Comparison of ENCODE assay signal across 10 cellular contexts in genomic region chr12:1630827-1631591, GRCh38. TPM values are rescaled to one million over a fixed set of nuclear protein-coding genes. Genes with fewer than 3 reads are reported as not detected.
A peak's percentile ranks its signal among the peaks of the same experiment; 100 is the strongest.
DNase-seq lines count a peak whose midpoint lies in the region; ATAC-seq and TF ChIP-seq lines count a peak whose summit lies in the region.
"Had no signal": no experiment of that assay in that cellular context is flagged by ENCODE, and none has a peak within 500 bp of the region (broad histone marks: within the 10 kb centered on the region; RNA-seq: fewer than 3 reads in every experiment).

No MANE protein-coding gene starts in this region.

- H3K4me3 ChIP-seq in CD4-positive, alpha-beta memory T cell (ENCODE audit: low read length in 2 of 2): no peak overlapping the region
- H3K4me3 ChIP-seq in endodermal cell (ENCODE audit: low read length): peak overlapping the region; percentile 75
- peak overlapping the region in 1 of 2 donors; percentile 52 for H3K4me3 ChIP-seq in neuronal stem cell (ENCODE audit: low read length in 2 of 2)

- H3K27ac ChIP-seq in CD4-positive, alpha-beta memory T cell (ENCODE audit: low read depth, low read length): no peak overlapping the region
- H3K27ac ChIP-seq in endodermal cell (ENCODE audit: low read depth, low read length) (no peak overlapping the region), neuronal stem cell (replicated peaks; ENCODE audit: low read length) (no peak overlapping the region)

- no peak overlapping the region for H3K27ac Mint-ChIP-seq in CD4-positive, alpha-beta memory T cell
- no peak overlapping the region for H3K27ac Mint-ChIP-seq in endodermal cell

- peak; percentile 68 for TF ChIP-seq CTCF in endodermal cell (conservative IDR thresholded peaks at IDR 0.05)

- no peak overlapping the region for H4K8ac ChIP-seq in neuronal stem cell (ENCODE audit: low read depth, low read length)

- POLR2A ChIA-PET in CD4-positive, alpha-beta memory T cell (lab: Charles Lee; ENCODE audit: partially characterized antibody): no interaction called here

- H3K36me3 Mint-ChIP-seq in CD4-positive, alpha-beta memory T cell: no peaks in the 10 kb centered on the region
- H3K36me3 Mint-ChIP-seq in endodermal cell (ENCODE audit: low read depth): no peaks in the 10 kb centered on the region

- peak overlapping the region; percentile 40 for H3K18ac ChIP-seq in neuronal stem cell (ENCODE audit: low read length)

- H3K36me3 ChIP-seq in CD4-positive, alpha-beta memory T cell (ENCODE audit: insufficient read depth, low read length): no peaks in the 10 kb centered on the region
- no peaks in the 10 kb centered on the region for H3K36me3 ChIP-seq in endodermal cell (ENCODE audit: control insufficient read depth, insufficient read depth, low read length)
- peaks cover 0 to 33% of the 10 kb centered on the region in 2 donors for H3K36me3 ChIP-seq in neuronal stem cell (replicated peaks in 1 of 2; ENCODE audit: control insufficient read depth in 2 of 2, insufficient read depth in 2 of 2, low read length in 2 of 2)
- H3K36me3 ChIP-seq: ovary had no signal

- ATAC-seq in HG02970 (IDR thresholded peaks at IDR 0.05; ENCODE audit: low FRiP score, unreplicated experiment) (no peak), HG02798 (IDR thresholded peaks at IDR 0.05; ENCODE audit: poor library complexity, unreplicated experiment) (no peak), GM19351 (IDR thresholded peaks at IDR 0.05; ENCODE audit: unreplicated experiment) (no peak)

- H3K23ac ChIP-seq in neuronal stem cell (ENCODE audit: low read depth, low read length, poor library complexity): no peak overlapping the region

- H2BK15ac ChIP-seq in neuronal stem cell (ENCODE audit: low read length): no peak overlapping the region

- H2BK12ac ChIP-seq in neuronal stem cell (ENCODE audit: low read length): no peak overlapping the region

- H3K4me1 ChIP-seq in CD4-positive, alpha-beta memory T cell (ENCODE audit: insufficient read depth, low read length): peaks cover 18% of the 10 kb centered on the region
- H3K4me1 ChIP-seq in endodermal cell (ENCODE audit: control insufficient read depth, insufficient read depth, low read length) (peaks cover 9% of the 10 kb centered on the region), neuronal stem cell (ENCODE audit: control insufficient read depth in 2 of 2, insufficient read depth in 1 of 2, low read depth in 1 of 2, low read length in 2 of 2) (peaks cover 19 to 25% of the 10 kb centered on the region in 2 donors)

- no peak overlapping the region for H2BK5ac ChIP-seq in neuronal stem cell (ENCODE audit: low read length)

- H2AK5ac ChIP-seq in neuronal stem cell (ENCODE audit: low read depth, low read length): no peak overlapping the region

- no peak overlapping the region for H3K9ac ChIP-seq in endodermal cell (ENCODE audit: extremely low read depth, low read length, poor library complexity, severe bottlenecking)
- no peak overlapping the region for H3K9ac ChIP-seq in neuronal stem cell (ENCODE audit: low read depth, low read length, poor library complexity)

- H3K4me3 Mint-ChIP-seq in CD4-positive, alpha-beta memory T cell: peak overlapping the region; percentile 43 to 73 (median 62)
- peak overlapping the region; percentile 55 for H3K4me3 Mint-ChIP-seq in endodermal cell

- H3K4ac ChIP-seq in neuronal stem cell (ENCODE audit: low read length): no peak overlapping the region

- peak overlapping the region; percentile 78 for H3K4me2 ChIP-seq in neuronal stem cell (ENCODE audit: insufficient read depth, low read length, poor library complexity, severe bottlenecking)

- no peak for DNase-seq in CD4-positive, alpha-beta memory T cell
- peak; percentile 3 for DNase-seq in NCI-H446 treated with DMSO at 0.1 percent for 48 hours (lab: John Stamatoyannopoulos, UW)
- DNase-seq in endodermal cell: peak; percentile 88
- no peak for DNase-seq in neuronal stem cell (ENCODE audit: low spot score)
- DNase-seq in C1 segment of cervical spinal cord (lab: John Stamatoyannopoulos, UW): no peak
- DNase-seq: NCI-H748 treated with DMSO at 0.1 percent for 48 hours had no signal

- no peak overlapping the region for H3K14ac ChIP-seq in neuronal stem cell (ENCODE audit: low read length)

- H3K79me1 ChIP-seq in neuronal stem cell (ENCODE audit: low read depth, low read length): no peaks in the 10 kb centered on the region

- peaks cover 38 to 58% of the 10 kb centered on the region in 2 donors for H3K27me3 Mint-ChIP-seq in CD4-positive, alpha-beta memory T cell
- peaks cover 78% of the 10 kb centered on the region for H3K27me3 Mint-ChIP-seq in endodermal cell (ENCODE audit: insufficient read depth)

- H3K4me1 Mint-ChIP-seq in CD4-positive, alpha-beta memory T cell: peaks cover 10 to 25% (median 17%) of the 10 kb centered on the region in 4 donors
- H3K4me1 Mint-ChIP-seq in endodermal cell: peaks cover 51% of the 10 kb centered on the region

- peaks cover 27% of the 10 kb centered on the region for H3K27me3 ChIP-seq in CD4-positive, alpha-beta memory T cell (ENCODE audit: insufficient read depth, low read length)
- peaks cover 63% of the 10 kb centered on the region for H3K27me3 ChIP-seq in endodermal cell (ENCODE audit: control insufficient read depth, insufficient read depth, low read length, poor library complexity, severe bottlenecking)
- peaks cover 0 to 87% (median 25%) of the 10 kb centered on the region in 3 experiments for H3K27me3 ChIP-seq in neuronal stem cell (ENCODE audit: control insufficient read depth in 3 of 3, insufficient read depth in 3 of 3, low read depth in 1 of 3, low read length in 3 of 3)
- H3K27me3 ChIP-seq: ovary had no signal

- H3K9me3 ChIP-seq in CD4-positive, alpha-beta memory T cell (ENCODE audit: control insufficient read depth in 1 of 2, low read length in 2 of 2): no peaks in the 10 kb centered on the region
- H3K9me3 ChIP-seq in endodermal cell (ENCODE audit: control insufficient read depth, low read length): no peaks in the 10 kb centered on the region
- no peaks in the 10 kb centered on the region for H3K9me3 ChIP-seq in neuronal stem cell (replicated peaks in 1 of 2; ENCODE audit: control insufficient read depth in 2 of 2, insufficient read depth in 1 of 2, low read depth in 1 of 2, low read length in 2 of 2)
- H3K9me3 ChIP-seq: ovary had no signal

- 15 to 22% methylated on average over 13 to 23 of the region's 23 CpGs for WGBS in endodermal cell (ENCODE audit: insufficient coverage in 1 of 2, insufficient read length in 1 of 2), 2 experiments
- WGBS in neuronal stem cell (ENCODE audit: extremely low coverage in 2 of 2, insufficient read length in 2 of 2, insufficient replicate concordance in 1 of 2), 2 donors: no CpG with 5 or more reads among the region's 23 CpGs

- no peak overlapping the region for H4K91ac ChIP-seq in neuronal stem cell (ENCODE audit: low read depth, low read length, poor library complexity)

- no peak overlapping the region for H2BK120ac ChIP-seq in neuronal stem cell (ENCODE audit: low read depth, low read length)

- no peaks in the 10 kb centered on the region for H3K9me3 Mint-ChIP-seq in CD4-positive, alpha-beta memory T cell
- H3K9me3 Mint-ChIP-seq in endodermal cell: no peaks in the 10 kb centered on the region

- H2AFZ ChIP-seq in neuronal stem cell (ENCODE audit: low read length): no peak overlapping the region

- CTCF ChIA-PET in CD4-positive, alpha-beta memory T cell (lab: Charles Lee; ENCODE audit: partially characterized antibody): interaction anchor here (0.7 to 2.3 kb wide), 4 partner anchors 39 to 513 kb away, joined by 3 to 10 read pairs (median 6); no protein-coding TSS in a partner anchor

- intact Hi-C loops in CD4-positive, alpha-beta memory T cell (cut with micrococcal nuclease): no loop called here

RNA-seq across cellular contexts. Expression of gene WNT5B, which starts 2.0 kb away (rescaled TPM):
- total RNA-seq in CD4-positive, alpha-beta memory T cell: under 1 TPM in 1 of 2 experiments, not detected in 1; 0.17 TPM
- polyA plus RNA-seq in CD4-positive, alpha-beta memory T cell: under 1 TPM in 1 of 2 donors, not detected in 1; 0.61 TPM
- 1 to 10 TPM in 1 of 2 donors, under 1 TPM in 1; 0.71 to 6.1 TPM for total RNA-seq in endodermal cell
- 9.0 TPM for polyA plus RNA-seq in endodermal cell (2013, experiment 1 of 2)
- 8.2 TPM for polyA plus RNA-seq in endodermal cell (2013, experiment 2 of 2)
- polyA plus RNA-seq in neuronal stem cell (2013, experiment 1 of 2): 74.9 TPM
- polyA plus RNA-seq in neuronal stem cell (2013, experiment 2 of 2): 74.2 TPM

RNA-seq across cellular contexts. Expression of gene FBXL14, which starts 36.6 kb away (rescaled TPM):
- 10 to 100 TPM; 41.6 to 43.4 TPM for total RNA-seq in CD4-positive, alpha-beta memory T cell
- polyA plus RNA-seq in CD4-positive, alpha-beta memory T cell: 10 to 100 TPM; 14.6 to 29.2 TPM
- total RNA-seq in endodermal cell: 10 to 100 TPM in 1 of 2 donors, 1 to 10 TPM in 1; 10.0 to 20.4 TPM
- 18.1 TPM for polyA plus RNA-seq in endodermal cell (2013, experiment 1 of 2)
- 16.8 TPM for polyA plus RNA-seq in endodermal cell (2013, experiment 2 of 2)
- 34.2 TPM for polyA plus RNA-seq in neuronal stem cell (2013, experiment 1 of 2)
- 33.4 TPM for polyA plus RNA-seq in neuronal stem cell (2013, experiment 2 of 2)

RNA-seq across cellular contexts. Expression of gene ADIPOR2, which starts 59.9 kb away (rescaled TPM):
- total RNA-seq in CD4-positive, alpha-beta memory T cell: 10 to 100 TPM; 35.7 to 36.2 TPM
- 1 to 10 TPM; 1.8 to 3.5 TPM for polyA plus RNA-seq in CD4-positive, alpha-beta memory T cell
- 100 to 1,000 TPM in 1 of 2 donors, 10 to 100 TPM in 1; 53.7 to 124 TPM for total RNA-seq in endodermal cell
- 37.8 TPM for polyA plus RNA-seq in endodermal cell (2013, experiment 1 of 2)
- polyA plus RNA-seq in endodermal cell (2013, experiment 2 of 2): 37.2 TPM
- polyA plus RNA-seq in neuronal stem cell (2013, experiment 1 of 2): 26.7 TPM
- 26.2 TPM for polyA plus RNA-seq in neuronal stem cell (2013, experiment 2 of 2)

Comparison
In these comparisons a context has a peak if more than half of its experiments do, and no peak if none do; other contexts are left out.
1. DNase-seq: peak in NCI-H446 treated with DMSO at 0.1 percent for 48 hours (single experiment) and endodermal cell (single experiment); none in CD4-positive, alpha-beta memory T cell (0 of 5), neuronal stem cell (single experiment) and C1 segment of cervical spinal cord (0 of 14).